ENCODE assay signal across 9 cellular contexts in the genomic region with DNA sequence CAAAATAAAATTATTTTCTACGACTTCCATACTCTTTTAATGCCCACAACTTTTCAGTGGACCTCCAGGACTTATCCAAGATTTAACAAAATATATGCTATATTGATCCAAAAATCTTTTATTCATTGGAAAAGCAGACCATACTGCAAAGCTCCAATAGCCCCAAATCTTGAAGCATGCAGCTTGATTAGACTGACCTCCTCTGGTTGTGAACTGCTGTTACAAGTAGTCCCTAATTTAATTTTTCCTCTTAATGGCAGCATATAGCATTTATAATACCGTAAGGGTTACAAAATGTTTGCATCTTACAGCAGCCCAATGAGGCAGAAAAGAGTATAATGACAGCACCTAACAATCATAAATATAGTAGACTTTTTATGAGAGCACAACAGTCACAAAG. TPM values are rescaled to one million over a fixed set of nuclear protein-coding genes. Genes with fewer than 3 reads are reported as not detected.
DNase-seq lines count a peak whose midpoint lies in the region; TF ChIP-seq lines count a peak whose summit lies in the region.
"Had no signal": no experiment of that assay in that cellular context is flagged by ENCODE, and none has a peak within 500 bp of the region (broad histone marks: within the 10 kb centered on the region; RNA-seq: fewer than 3 reads in every experiment).

No MANE protein-coding gene starts in this region.

- POLR2A ChIA-PET in AG04449 (lab: Yijun Ruan, JAX): no interaction called here

- CTCF ChIA-PET in AG04449 (lab: Yijun Ruan, JAX): interaction anchor here (0.9 to 2.6 kb wide), 10 partner anchors 8 to 653 kb away, joined by 3 to 15 read pairs (median 4); no protein-coding TSS in a partner anchor

- TF ChIP-seq POLR2A in erythroblast (IDR thresholded peaks at IDR 0.05; ENCODE audit: low read length): no peak

- H3K4me3 ChIP-seq in AG04449 (ENCODE audit: low read depth, low read length) (no peak overlapping the region), GM12865 (ENCODE audit: low read depth, low read length) (no peak overlapping the region)

- intact Hi-C loops in cardiac septum (cut with DNase I): no loop called here

- peak; percentile 3 for DNase-seq in AG04449 (ENCODE audit: low read depth, low spot score)
- DNase-seq in GM12865 (ENCODE audit: low read depth): peak; percentile 7
- peak; percentile 44 for DNase-seq in OCI-M1 (lab: John Stamatoyannopoulos, UW)
- peak; percentile 22 to 51 for DNase-seq in erythroblast (lab: John Stamatoyannopoulos, UW)
- no peak for DNase-seq in occipital lobe (lab: John Stamatoyannopoulos, UW)
- no peak for DNase-seq in cardiac septum (ENCODE audit: low spot score)
- DNase-seq in D341Med (ENCODE audit: low spot score): no peak
- DNase-seq in GM20000 (ENCODE audit: low spot score): no peak
- DNase-seq: NCI-H774 had no signal

- TF ChIP-seq CTCF in AG04449 (IDR thresholded peaks at IDR 0.05; ENCODE audit: insufficient read depth, low read length, missing control alignments): peak; percentile 36
- peak; percentile 14 for TF ChIP-seq CTCF in GM12865 (IDR thresholded peaks at IDR 0.05; ENCODE audit: insufficient read depth, low read depth, low read length, missing control alignments)
- no peak for TF ChIP-seq CTCF in GM20000 (IDR thresholded peaks at IDR 0.05; ENCODE audit: extremely low read depth, missing control alignments)

RNA-seq across cellular contexts. Expression of gene PRG4, which starts 29.2 kb away (rescaled TPM):
- total RNA-seq in occipital lobe: under 0.01 TPM
- total RNA-seq in cardiac septum: 0.86 TPM

RNA-seq across cellular contexts. Expression of gene TPR, which starts 49.8 kb away (rescaled TPM):
- total RNA-seq in occipital lobe (81.3 TPM), cardiac septum (82.6 TPM)

RNA-seq across cellular contexts. Expression of gene ODR4, which starts 50.4 kb away (rescaled TPM):
- total RNA-seq in occipital lobe (71.0 TPM), cardiac septum (12.9 TPM)

Comparison
In these comparisons a context has a peak if more than half of its experiments do, and no peak if none do; other contexts are left out.
1. DNase-seq: peak in AG04449 (single experiment), GM12865 (single experiment), OCI-M1 (single experiment) and erythroblast (2 of 2); none in occipital lobe (single experiment), cardiac septum (single experiment), D341Med (single experiment) and GM20000 (single experiment).